ENCODE assay signal across 1 cellular context in the genomic region with DNA sequence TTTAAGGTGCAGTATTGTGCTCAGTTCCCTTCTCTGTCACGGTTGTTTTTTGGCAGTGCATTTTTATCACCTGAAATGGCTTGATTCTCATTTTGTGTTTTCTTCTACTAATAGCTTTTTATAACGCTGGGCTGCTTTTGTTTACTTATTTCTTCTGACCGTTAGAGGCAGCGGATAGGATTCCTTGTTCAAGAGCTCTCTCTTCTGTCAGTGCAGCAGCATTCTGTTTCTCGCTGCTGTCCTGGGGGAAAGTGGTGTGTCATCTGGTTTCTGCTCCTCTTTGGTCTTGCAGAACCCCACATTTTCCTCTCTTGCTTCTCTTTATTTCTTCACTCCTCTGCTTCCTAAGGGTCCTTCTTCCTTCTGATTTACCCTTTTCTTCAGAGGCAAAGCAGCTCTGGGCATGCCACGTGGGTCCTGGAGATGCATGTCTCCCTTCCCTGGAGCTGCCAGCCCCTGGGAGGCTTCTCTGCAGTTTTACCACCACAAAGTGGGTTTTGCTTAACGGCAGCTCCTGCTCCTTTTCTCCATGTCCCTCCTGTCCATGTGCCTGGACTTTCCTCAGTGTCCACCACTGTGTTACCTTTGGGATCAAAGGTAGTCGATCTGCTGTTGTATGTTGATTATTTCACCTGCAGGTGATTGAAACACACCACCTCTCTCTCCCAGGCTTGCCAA.
TF ChIP-seq lines count a peak whose summit lies in the region.

No MANE protein-coding gene starts in this region.

TF ChIP-seq in GM23338, 12 proteins besides CTCF, POLR2A, EP300 and RAD21 (continued from another document):
- TF ChIP-seq, protein P1, sequence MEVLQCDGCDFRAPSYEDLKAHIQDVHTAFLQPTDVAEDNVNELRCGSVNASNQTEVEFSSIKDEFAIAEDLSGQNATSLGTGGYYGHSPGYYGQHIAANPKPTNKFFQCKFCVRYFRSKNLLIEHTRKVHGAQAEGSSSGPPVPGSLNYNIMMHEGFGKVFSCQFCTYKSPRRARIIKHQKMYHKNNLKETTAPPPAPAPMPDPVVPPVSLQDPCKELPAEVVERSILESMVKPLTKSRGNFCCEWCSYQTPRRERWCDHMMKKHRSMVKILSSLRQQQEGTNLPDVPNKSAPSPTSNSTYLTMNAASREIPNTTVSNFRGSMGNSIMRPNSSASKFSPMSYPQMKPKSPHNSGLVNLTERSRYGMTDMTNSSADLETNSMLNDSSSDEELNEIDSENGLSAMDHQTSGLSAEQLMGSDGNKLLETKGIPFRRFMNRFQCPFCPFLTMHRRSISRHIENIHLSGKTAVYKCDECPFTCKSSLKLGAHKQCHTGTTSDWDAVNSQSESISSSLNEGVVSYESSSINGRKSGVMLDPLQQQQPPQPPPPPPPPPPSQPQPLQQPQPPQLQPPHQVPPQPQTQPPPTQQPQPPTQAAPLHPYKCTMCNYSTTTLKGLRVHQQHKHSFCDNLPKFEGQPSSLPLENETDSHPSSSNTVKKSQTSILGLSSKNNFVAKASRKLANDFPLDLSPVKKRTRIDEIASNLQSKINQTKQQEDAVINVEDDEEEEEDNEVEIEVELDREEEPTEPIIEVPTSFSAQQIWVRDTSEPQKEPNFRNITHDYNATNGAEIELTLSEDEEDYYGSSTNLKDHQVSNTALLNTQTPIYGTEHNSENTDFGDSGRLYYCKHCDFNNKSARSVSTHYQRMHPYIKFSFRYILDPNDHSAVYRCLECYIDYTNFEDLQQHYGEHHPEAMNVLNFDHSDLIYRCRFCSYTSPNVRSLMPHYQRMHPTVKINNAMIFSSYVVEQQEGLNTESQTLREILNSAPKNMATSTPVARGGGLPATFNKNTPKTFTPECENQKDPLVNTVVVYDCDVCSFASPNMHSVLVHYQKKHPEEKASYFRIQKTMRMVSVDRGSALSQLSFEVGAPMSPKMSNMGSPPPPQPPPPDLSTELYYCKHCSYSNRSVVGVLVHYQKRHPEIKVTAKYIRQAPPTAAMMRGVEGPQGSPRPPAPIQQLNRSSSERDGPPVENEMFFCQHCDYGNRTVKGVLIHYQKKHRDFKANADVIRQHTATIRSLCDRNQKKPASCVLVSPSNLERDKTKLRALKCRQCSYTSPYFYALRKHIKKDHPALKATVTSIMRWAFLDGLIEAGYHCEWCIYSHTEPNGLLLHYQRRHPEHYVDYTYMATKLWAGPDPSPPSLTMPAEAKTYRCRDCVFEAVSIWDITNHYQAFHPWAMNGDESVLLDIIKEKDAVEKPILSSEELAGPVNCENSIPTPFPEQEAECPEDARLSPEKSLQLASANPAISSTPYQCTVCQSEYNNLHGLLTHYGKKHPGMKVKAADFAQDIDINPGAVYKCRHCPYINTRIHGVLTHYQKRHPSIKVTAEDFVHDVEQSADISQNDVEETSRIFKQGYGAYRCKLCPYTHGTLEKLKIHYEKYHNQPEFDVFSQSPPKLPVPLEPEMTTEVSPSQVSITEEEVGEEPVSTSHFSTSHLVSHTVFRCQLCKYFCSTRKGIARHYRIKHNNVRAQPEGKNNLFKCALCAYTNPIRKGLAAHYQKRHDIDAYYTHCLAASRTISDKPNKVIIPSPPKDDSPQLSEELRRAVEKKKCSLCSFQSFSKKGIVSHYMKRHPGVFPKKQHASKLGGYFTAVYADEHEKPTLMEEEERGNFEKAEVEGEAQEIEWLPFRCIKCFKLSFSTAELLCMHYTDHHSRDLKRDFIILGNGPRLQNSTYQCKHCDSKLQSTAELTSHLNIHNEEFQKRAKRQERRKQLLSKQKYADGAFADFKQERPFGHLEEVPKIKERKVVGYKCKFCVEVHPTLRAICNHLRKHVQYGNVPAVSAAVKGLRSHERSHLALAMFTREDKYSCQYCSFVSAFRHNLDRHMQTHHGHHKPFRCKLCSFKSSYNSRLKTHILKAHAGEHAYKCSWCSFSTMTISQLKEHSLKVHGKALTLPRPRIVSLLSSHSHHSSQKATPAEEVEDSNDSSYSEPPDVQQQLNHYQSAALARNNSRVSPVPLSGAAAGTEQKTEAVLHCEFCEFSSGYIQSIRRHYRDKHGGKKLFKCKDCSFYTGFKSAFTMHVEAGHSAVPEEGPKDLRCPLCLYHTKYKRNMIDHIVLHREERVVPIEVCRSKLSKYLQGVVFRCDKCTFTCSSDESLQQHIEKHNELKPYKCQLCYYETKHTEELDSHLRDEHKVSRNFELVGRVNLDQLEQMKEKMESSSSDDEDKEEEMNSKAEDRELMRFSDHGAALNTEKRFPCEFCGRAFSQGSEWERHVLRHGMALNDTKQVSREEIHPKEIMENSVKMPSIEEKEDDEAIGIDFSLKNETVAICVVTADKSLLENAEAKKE (CRISPR knock-in tag; IDR thresholded peaks at IDR 0.05), result no peak
- no peak for TF ChIP-seq CREB1 (CRISPR knock-in tag; IDR thresholded peaks at IDR 0.05; ENCODE audit: low read depth)
- TF ChIP-seq ZNF114 (CRISPR knock-in tag; IDR thresholded peaks at IDR 0.05), result no peak
- TF ChIP-seq POLR2AphosphoS5 (IDR thresholded peaks at IDR 0.05; ENCODE audit: low read depth), result no peak
- TF ChIP-seq STAT1 (IDR thresholded peaks at IDR 0.05; ENCODE audit: unreplicated experiment), result no peak
- TF ChIP-seq, protein P2, sequence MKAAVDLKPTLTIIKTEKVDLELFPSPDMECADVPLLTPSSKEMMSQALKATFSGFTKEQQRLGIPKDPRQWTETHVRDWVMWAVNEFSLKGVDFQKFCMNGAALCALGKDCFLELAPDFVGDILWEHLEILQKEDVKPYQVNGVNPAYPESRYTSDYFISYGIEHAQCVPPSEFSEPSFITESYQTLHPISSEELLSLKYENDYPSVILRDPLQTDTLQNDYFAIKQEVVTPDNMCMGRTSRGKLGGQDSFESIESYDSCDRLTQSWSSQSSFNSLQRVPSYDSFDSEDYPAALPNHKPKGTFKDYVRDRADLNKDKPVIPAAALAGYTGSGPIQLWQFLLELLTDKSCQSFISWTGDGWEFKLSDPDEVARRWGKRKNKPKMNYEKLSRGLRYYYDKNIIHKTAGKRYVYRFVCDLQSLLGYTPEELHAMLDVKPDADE (IDR thresholded peaks at IDR 0.05), result no peak
- no peak for TF ChIP-seq JUNB (IDR thresholded peaks at IDR 0.05; ENCODE audit: unreplicated experiment)
- TF ChIP-seq ZNF331 (CRISPR knock-in tag; IDR thresholded peaks at IDR 0.05; ENCODE audit: low read depth), result no peak
- TF ChIP-seq, protein P3, sequence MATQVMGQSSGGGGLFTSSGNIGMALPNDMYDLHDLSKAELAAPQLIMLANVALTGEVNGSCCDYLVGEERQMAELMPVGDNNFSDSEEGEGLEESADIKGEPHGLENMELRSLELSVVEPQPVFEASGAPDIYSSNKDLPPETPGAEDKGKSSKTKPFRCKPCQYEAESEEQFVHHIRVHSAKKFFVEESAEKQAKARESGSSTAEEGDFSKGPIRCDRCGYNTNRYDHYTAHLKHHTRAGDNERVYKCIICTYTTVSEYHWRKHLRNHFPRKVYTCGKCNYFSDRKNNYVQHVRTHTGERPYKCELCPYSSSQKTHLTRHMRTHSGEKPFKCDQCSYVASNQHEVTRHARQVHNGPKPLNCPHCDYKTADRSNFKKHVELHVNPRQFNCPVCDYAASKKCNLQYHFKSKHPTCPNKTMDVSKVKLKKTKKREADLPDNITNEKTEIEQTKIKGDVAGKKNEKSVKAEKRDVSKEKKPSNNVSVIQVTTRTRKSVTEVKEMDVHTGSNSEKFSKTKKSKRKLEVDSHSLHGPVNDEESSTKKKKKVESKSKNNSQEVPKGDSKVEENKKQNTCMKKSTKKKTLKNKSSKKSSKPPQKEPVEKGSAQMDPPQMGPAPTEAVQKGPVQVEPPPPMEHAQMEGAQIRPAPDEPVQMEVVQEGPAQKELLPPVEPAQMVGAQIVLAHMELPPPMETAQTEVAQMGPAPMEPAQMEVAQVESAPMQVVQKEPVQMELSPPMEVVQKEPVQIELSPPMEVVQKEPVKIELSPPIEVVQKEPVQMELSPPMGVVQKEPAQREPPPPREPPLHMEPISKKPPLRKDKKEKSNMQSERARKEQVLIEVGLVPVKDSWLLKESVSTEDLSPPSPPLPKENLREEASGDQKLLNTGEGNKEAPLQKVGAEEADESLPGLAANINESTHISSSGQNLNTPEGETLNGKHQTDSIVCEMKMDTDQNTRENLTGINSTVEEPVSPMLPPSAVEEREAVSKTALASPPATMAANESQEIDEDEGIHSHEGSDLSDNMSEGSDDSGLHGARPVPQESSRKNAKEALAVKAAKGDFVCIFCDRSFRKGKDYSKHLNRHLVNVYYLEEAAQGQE (IDR thresholded peaks at IDR 0.05; ENCODE audit: unreplicated experiment), result no peak
- no peak for TF ChIP-seq NANOG (IDR thresholded peaks at IDR 0.05; ENCODE audit: borderline replicate concordance)
- no peak for TF ChIP-seq EZH2 (IDR thresholded peaks at IDR 0.05; ENCODE audit: low read depth, unreplicated experiment)
